ENCODE assay signal across 8 cellular contexts in the genomic region with DNA sequence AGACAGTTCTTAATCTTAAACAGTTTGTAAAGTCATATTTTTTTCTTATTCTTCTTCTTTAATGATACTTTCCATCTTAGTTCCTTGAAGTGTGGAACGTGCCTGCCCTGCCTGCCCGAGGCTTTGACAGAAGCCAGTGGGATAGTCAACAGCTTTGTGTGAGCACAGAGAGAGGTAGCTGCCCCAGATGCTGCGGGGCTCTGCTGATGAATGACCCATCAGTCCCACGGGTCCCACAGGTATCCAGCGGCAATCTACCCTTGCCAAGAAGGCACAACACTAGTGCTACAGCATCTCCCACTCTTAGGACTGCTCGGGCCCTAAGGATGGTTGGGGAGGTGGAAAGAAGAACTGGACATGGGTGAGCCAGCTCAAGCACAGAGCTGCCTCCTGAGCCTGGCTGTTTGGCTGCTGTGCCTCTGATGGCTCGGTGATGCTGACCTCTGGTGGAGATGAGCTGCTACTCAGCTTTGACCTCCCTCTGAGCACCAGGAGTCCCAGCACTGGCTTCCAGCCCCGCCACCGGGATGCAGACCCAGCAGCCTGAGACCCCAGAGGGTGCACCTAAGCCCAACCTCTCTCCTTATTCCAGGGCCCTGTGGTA. TPM values are rescaled to one million over a fixed set of nuclear protein-coding genes. Genes with fewer than 3 reads are reported as not detected.
DNase-seq lines count a peak whose midpoint lies in the region; ATAC-seq and TF ChIP-seq lines count a peak whose summit lies in the region.

No MANE protein-coding gene starts in this region.

- TF ChIP-seq CTCF in glutamatergic neuron (IDR thresholded peaks at IDR 0.05; ENCODE audit: partially characterized antibody, unreplicated experiment), result no peak

- POLR2A ChIA-PET in activated CD8-positive, alpha-beta T cell treated with anti-CD3 and anti-CD28 coated beads, Interleukin-2, amount 10 ng/mL, durations not matched to agents 7 days and 5 days (lab: Charles Lee), result interaction anchor here (0.9 kb wide), 1 partner anchor 406 kb away, joined by 3 read pairs; no protein-coding TSS in a partner anchor

- no peaks in the 10 kb centered on the region for H3K36me3 Mint-ChIP-seq in activated CD8-positive, alpha-beta T cell treated with anti-CD3 and anti-CD28 coated beads, Interleukin-2, amount 10 ng/mL, durations not matched to agents 7 days and 5 days (ENCODE audit: low read depth)
- H3K36me3 Mint-ChIP-seq in glutamatergic neuron (ENCODE audit: unreplicated experiment), result no peaks in the 10 kb centered on the region

- ATAC-seq in HG02884 (IDR thresholded peaks at IDR 0.05; ENCODE audit: unreplicated experiment), result peak; percentile 65
- ATAC-seq in activated CD8-positive, alpha-beta T cell treated with anti-CD3 and anti-CD28 coated beads, Interleukin-2, amount 10 ng/mL, durations not matched to agents 7 days and 5 days, result peak; percentile 58

- DNase-seq in stimulated activated CD4-positive, alpha-beta T cell treated with anti-CD3 and anti-CD28 coated beads, Interleukin-15, amount 100 ng/mL, for 24 hours, result peak; percentile 47
- DNase-seq in stimulated activated CD4-positive, alpha-beta T cell treated with anti-CD3 and anti-CD28 coated beads, Interleukin-12 subunit alpha, Interleukin-12 subunit beta, amount 100 ng/mL, for 4 hours, result no peak
- DNase-seq in NCI-H2171 (lab: John Stamatoyannopoulos, UW) (peak; percentile 42), glutamatergic neuron (peak; percentile 86), posterior cingulate gyrus (peak in 8 of 10 donors; percentile 29 to 92 (median 51))
- DNase-seq in activated CD8-positive, alpha-beta T cell treated with anti-CD3 and anti-CD28 coated beads, Interleukin-2, amount 10 ng/mL, durations not matched to agents 7 days and 5 days, result peak; percentile 39
- no peak for DNase-seq in effector CD8-positive, alpha-beta T cell (lab: John Stamatoyannopoulos, UW)

- peaks cover 11% of the 10 kb centered on the region for H3K4me1 Mint-ChIP-seq in activated CD8-positive, alpha-beta T cell treated with anti-CD3 and anti-CD28 coated beads, Interleukin-2, amount 10 ng/mL, durations not matched to agents 7 days and 5 days (ENCODE audit: low read depth)
- H3K4me1 Mint-ChIP-seq in glutamatergic neuron (ENCODE audit: low read depth, unreplicated experiment), result peaks cover 2% of the 10 kb centered on the region

- H3K27ac Mint-ChIP-seq in activated CD8-positive, alpha-beta T cell treated with anti-CD3 and anti-CD28 coated beads, Interleukin-2, amount 10 ng/mL, durations not matched to agents 7 days and 5 days, result no peak overlapping the region
- no peak overlapping the region for H3K27ac Mint-ChIP-seq in glutamatergic neuron (ENCODE audit: unreplicated experiment)

- peaks cover 7% of the 10 kb centered on the region for H3K27me3 Mint-ChIP-seq in activated CD8-positive, alpha-beta T cell treated with anti-CD3 and anti-CD28 coated beads, Interleukin-2, amount 10 ng/mL, durations not matched to agents 7 days and 5 days (ENCODE audit: low read depth)
- H3K27me3 Mint-ChIP-seq in glutamatergic neuron (ENCODE audit: unreplicated experiment), result peaks cover 3% of the 10 kb centered on the region

- intact Hi-C loops in posterior cingulate gyrus (cut with DNase I), result loop anchor here (1.0 to 10.0 kb wide), 4 partner anchors 117 to 1304 kb away; no protein-coding TSS in a partner anchor

- CTCF ChIA-PET in activated CD8-positive, alpha-beta T cell treated with anti-CD3 and anti-CD28 coated beads, Interleukin-2, amount 10 ng/mL, durations not matched to agents 7 days and 5 days (lab: Charles Lee), result interaction anchor here (0.5 to 5.8 kb wide), 33 partner anchors 9 to 466 kb away, joined by 3 to 122 read pairs (median 5); no protein-coding TSS in a partner anchor

- no peak overlapping the region for H3K4me3 Mint-ChIP-seq in activated CD8-positive, alpha-beta T cell treated with anti-CD3 and anti-CD28 coated beads, Interleukin-2, amount 10 ng/mL, durations not matched to agents 7 days and 5 days
- no peak overlapping the region for H3K4me3 Mint-ChIP-seq in glutamatergic neuron (ENCODE audit: unreplicated experiment)

- no peaks in the 10 kb centered on the region for H3K9me3 Mint-ChIP-seq in activated CD8-positive, alpha-beta T cell treated with anti-CD3 and anti-CD28 coated beads, Interleukin-2, amount 10 ng/mL, durations not matched to agents 7 days and 5 days (ENCODE audit: insufficient read depth)
- H3K9me3 Mint-ChIP-seq in glutamatergic neuron (ENCODE audit: unreplicated experiment), result no peaks in the 10 kb centered on the region

RNA-seq across cellular contexts. Expression of a gene that starts 11.8 kb away (rescaled TPM):
- not detected for total RNA-seq in activated CD8-positive, alpha-beta T cell treated with anti-CD3 and anti-CD28 coated beads, Interleukin-2, amount 10 ng/mL, durations not matched to agents 7 days and 5 days
- 0.37 TPM for total RNA-seq in glutamatergic neuron (ENCODE audit: unreplicated experiment)

Comparison
In these comparisons a context has a peak if more than half of its experiments do, and no peak if none do; other contexts are left out.
1. DNase-seq: peak in stimulated activated CD4-positive, alpha-beta T cell treated with anti-CD3 and anti-CD28 coated beads, Interleukin-15, amount 100 ng/mL, for 24 hours (single experiment), NCI-H2171 (single experiment), activated CD8-positive, alpha-beta T cell treated with anti-CD3 and anti-CD28 coated beads, Interleukin-2, amount 10 ng/mL, durations not matched to agents 7 days and 5 days (single experiment), glutamatergic neuron (single experiment) and posterior cingulate gyrus (8 of 10); none in stimulated activated CD4-positive, alpha-beta T cell treated with anti-CD3 and anti-CD28 coated beads, Interleukin-12 subunit alpha, Interleukin-12 subunit beta, amount 100 ng/mL, for 4 hours (single experiment) and effector CD8-positive, alpha-beta T cell (single experiment).